1 cellular context compared by ENCODE assay signal in the genomic region with DNA sequence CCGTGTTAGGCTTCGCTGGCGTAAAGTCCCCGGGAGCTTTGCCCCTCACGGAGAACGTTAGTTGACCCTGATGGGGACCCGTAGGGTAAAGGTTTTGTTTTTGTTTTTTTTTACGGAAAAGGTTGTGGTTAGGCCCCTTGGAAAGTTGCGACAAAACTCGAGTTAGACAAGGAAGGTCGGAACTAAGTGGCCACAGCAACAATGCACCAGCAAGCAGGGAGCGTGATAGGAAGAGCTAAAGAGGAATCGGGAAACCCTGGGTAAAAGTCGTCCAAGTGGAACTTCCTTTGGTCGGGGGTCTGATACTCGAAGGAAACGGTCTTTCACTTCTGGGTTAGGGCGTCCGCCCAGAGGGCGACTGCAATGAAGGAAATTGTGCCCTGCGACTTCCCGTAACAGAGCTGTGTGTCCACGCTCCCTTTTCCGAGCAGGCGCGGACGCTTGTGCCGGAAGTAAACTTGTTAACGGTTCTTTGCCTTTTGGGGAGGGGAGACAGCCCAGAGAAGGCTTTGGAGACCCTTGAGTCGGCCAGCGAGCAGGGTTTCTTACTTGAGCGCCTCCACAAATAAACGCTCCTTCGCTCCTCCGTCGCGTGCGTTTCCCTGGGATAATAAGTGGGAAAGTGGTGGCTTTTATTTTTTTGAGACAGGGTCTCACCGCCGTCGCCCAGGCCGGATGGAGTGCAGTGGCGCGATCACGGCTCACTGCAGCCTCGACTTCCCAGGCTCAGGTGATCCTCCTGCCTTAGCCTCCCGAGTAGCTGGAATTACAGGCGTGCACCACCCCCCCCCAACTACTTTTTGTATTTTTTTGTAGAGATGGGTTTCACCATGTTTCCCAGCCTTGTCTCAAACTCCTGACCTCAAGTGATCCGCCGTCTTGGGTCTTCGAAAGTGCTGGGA.
TF ChIP-seq lines count a peak whose summit lies in the region.

No MANE protein-coding gene starts in this region.

TF ChIP-seq in HepG2, 621 proteins besides CTCF, POLR2A, EP300 and RAD21 (continued from another document and continues in another):
- no peak for TF ChIP-seq TCF12 (IDR thresholded peaks at IDR 0.05)
- TF ChIP-seq TCF12 (CRISPR knock-in tag; IDR thresholded peaks at IDR 0.05), result 0 out of 2 replicates have a peak, but pooled peaks have one; percentile 9
- TF ChIP-seq ZNF12 (CRISPR knock-in tag; IDR thresholded peaks at IDR 0.05), result no peak
- no peak for TF ChIP-seq KDM6A (CRISPR knock-in tag; IDR thresholded peaks at IDR 0.05; ENCODE audit: low read depth)
- no peak for TF ChIP-seq TOPORS (CRISPR knock-in tag; IDR thresholded peaks at IDR 0.05)
- peak; percentile 86 for TF ChIP-seq FOXM1 (CRISPR knock-in tag; IDR thresholded peaks at IDR 0.05)
- no peak for TF ChIP-seq ZNF577 (CRISPR knock-in tag; IDR thresholded peaks at IDR 0.05; ENCODE audit: borderline replicate concordance, low read depth)
- peak; percentile 94 for TF ChIP-seq SSRP1 (CRISPR knock-in tag; IDR thresholded peaks at IDR 0.05)
- TF ChIP-seq ZNF143 (CRISPR knock-in tag; IDR thresholded peaks at IDR 0.05), result peak; percentile 35
- 0 out of 2 replicates have a peak, but pooled peaks have one; percentile 31 for TF ChIP-seq ZNF280D (CRISPR knock-in tag; IDR thresholded peaks at IDR 0.05)
- TF ChIP-seq DBP (CRISPR knock-in tag; IDR thresholded peaks at IDR 0.05; ENCODE audit: not compliant biosample characterization), result no peak
- TF ChIP-seq, protein P1, sequence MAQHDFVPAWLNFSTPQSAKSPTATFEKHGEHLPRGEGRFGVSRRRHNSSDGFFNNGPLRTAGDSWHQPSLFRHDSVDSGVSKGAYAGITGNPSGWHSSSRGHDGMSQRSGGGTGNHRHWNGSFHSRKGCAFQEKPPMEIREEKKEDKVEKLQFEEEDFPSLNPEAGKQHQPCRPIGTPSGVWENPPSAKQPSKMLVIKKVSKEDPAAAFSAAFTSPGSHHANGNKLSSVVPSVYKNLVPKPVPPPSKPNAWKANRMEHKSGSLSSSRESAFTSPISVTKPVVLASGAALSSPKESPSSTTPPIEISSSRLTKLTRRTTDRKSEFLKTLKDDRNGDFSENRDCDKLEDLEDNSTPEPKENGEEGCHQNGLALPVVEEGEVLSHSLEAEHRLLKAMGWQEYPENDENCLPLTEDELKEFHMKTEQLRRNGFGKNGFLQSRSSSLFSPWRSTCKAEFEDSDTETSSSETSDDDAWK (CRISPR knock-in tag; IDR thresholded peaks at IDR 0.05), result no peak
- peak; percentile 89 for TF ChIP-seq MAX (IDR thresholded peaks at IDR 0.05)
- peak; percentile 46 for TF ChIP-seq RARA (CRISPR knock-in tag; IDR thresholded peaks at IDR 0.05)
- no peak for TF ChIP-seq NFATC3 (CRISPR knock-in tag; IDR thresholded peaks at IDR 0.05)
- TF ChIP-seq ETV5 (CRISPR knock-in tag; IDR thresholded peaks at IDR 0.05; ENCODE audit: borderline replicate concordance), result peak; percentile 93
- TF ChIP-seq, protein P2, sequence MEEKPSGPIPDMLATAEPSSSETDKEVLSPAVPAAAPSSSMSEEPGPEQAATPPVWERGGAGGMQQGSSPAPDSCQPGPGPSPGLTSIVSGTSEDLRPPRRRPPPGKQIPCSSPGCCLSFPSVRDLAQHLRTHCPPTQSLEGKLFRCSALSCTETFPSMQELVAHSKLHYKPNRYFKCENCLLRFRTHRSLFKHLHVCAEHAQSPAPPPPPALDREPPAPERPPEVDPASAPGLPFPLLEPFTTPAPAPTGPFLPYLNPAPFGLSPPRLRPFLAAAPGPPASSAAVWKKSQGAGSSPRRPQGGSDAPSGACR (CRISPR knock-in tag; IDR thresholded peaks at IDR 0.05), result peak; percentile 87; the same call in 1 of the 2 replicates
- peak; percentile 52; the same call in 1 of the 2 replicates for TF ChIP-seq MTA1 (CRISPR knock-in tag; IDR thresholded peaks at IDR 0.05; ENCODE audit: borderline replicate concordance)
- TF ChIP-seq ZBTB1 (CRISPR knock-in tag; IDR thresholded peaks at IDR 0.05; ENCODE audit: borderline replicate concordance), result 0 out of 2 replicates have a peak, but pooled peaks have one; percentile 56
- peak; percentile 90 for TF ChIP-seq ZNF788 (CRISPR knock-in tag; IDR thresholded peaks at IDR 0.05; ENCODE audit: borderline replicate concordance)
- TF ChIP-seq ZNF737 (CRISPR knock-in tag; IDR thresholded peaks at IDR 0.05; ENCODE audit: borderline replicate concordance), result peak; percentile 92; the same call in 1 of the 2 replicates
- no peak for TF ChIP-seq PTBP1 (IDR thresholded peaks at IDR 0.05; ENCODE audit: low read depth, low read length, poor library complexity, severe bottlenecking)
- TF ChIP-seq NFIB (CRISPR knock-in tag; IDR thresholded peaks at IDR 0.05; ENCODE audit: borderline replicate concordance), result no peak
- no peak for TF ChIP-seq TAF15 (IDR thresholded peaks at IDR 0.05; ENCODE audit: low read depth, low read length, poor library complexity, severe bottlenecking)
- TF ChIP-seq, protein P3, sequence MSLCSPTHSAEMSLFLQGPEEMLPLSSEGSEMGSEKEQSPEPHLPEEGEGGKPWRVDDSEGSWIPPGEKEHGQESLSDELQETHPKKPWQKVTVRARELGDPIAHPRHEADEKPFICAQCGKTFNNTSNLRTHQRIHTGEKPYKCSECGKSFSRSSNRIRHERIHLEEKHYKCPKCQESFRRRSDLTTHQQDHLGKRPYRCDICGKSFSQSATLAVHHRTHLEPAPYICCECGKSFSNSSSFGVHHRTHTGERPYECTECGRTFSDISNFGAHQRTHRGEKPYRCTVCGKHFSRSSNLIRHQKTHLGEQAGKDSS (CRISPR knock-in tag; IDR thresholded peaks at IDR 0.05; ENCODE audit: borderline replicate concordance, low read depth), result peak; percentile 69
- peak; percentile 72 for TF ChIP-seq ZNF687 (CRISPR knock-in tag; IDR thresholded peaks at IDR 0.05)
- TF ChIP-seq ETV6 (CRISPR knock-in tag; conservative IDR thresholded peaks at IDR 0.05), result 0 out of 2 replicates have a peak, but pooled peaks have one; percentile 80
- TF ChIP-seq GABPB1 (CRISPR knock-in tag; IDR thresholded peaks at IDR 0.05), result peak; percentile 90
- TF ChIP-seq HMGA1 (CRISPR knock-in tag; conservative IDR thresholded peaks at IDR 0.05), result no peak
- 0 out of 2 replicates have a peak, but pooled peaks have one; percentile 54 for TF ChIP-seq ZNF343 (CRISPR knock-in tag; IDR thresholded peaks at IDR 0.05)
- TF ChIP-seq ZNF792 (CRISPR knock-in tag; IDR thresholded peaks at IDR 0.05), result peak; percentile 69
- TF ChIP-seq ZNF652 (CRISPR knock-in tag; IDR thresholded peaks at IDR 0.05; ENCODE audit: borderline replicate concordance, low read depth), result 0 out of 2 replicates have a peak, but pooled peaks have one; percentile 7
- TF ChIP-seq, protein P4, sequence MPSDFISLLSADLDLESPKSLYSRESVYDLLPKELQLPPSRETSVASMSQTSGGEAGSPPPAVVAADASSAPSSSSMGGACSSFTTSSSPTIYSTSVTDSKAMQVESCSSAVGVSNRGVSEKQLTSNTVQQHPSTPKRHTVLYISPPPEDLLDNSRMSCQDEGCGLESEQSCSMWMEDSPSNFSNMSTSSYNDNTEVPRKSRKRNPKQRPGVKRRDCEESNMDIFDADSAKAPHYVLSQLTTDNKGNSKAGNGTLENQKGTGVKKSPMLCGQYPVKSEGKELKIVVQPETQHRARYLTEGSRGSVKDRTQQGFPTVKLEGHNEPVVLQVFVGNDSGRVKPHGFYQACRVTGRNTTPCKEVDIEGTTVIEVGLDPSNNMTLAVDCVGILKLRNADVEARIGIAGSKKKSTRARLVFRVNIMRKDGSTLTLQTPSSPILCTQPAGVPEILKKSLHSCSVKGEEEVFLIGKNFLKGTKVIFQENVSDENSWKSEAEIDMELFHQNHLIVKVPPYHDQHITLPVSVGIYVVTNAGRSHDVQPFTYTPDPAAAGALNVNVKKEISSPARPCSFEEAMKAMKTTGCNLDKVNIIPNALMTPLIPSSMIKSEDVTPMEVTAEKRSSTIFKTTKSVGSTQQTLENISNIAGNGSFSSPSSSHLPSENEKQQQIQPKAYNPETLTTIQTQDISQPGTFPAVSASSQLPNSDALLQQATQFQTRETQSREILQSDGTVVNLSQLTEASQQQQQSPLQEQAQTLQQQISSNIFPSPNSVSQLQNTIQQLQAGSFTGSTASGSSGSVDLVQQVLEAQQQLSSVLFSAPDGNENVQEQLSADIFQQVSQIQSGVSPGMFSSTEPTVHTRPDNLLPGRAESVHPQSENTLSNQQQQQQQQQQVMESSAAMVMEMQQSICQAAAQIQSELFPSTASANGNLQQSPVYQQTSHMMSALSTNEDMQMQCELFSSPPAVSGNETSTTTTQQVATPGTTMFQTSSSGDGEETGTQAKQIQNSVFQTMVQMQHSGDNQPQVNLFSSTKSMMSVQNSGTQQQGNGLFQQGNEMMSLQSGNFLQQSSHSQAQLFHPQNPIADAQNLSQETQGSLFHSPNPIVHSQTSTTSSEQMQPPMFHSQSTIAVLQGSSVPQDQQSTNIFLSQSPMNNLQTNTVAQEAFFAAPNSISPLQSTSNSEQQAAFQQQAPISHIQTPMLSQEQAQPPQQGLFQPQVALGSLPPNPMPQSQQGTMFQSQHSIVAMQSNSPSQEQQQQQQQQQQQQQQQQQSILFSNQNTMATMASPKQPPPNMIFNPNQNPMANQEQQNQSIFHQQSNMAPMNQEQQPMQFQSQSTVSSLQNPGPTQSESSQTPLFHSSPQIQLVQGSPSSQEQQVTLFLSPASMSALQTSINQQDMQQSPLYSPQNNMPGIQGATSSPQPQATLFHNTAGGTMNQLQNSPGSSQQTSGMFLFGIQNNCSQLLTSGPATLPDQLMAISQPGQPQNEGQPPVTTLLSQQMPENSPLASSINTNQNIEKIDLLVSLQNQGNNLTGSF (CRISPR knock-in tag; IDR thresholded peaks at IDR 0.05), result no peak; the same call in 1 of the 2 replicates
- no peak; the same call in 1 of the 2 replicates for TF ChIP-seq ZBTB42 (CRISPR knock-in tag; IDR thresholded peaks at IDR 0.05)
- TF ChIP-seq MXD4 (CRISPR knock-in tag; IDR thresholded peaks at IDR 0.05), result peak; percentile 80; the same call in 1 of the 2 replicates
- peak; percentile 93 for TF ChIP-seq ZNF543 (CRISPR knock-in tag; IDR thresholded peaks at IDR 0.05)
